ENCODE assay signal across 18 cellular contexts in the genomic region with DNA sequence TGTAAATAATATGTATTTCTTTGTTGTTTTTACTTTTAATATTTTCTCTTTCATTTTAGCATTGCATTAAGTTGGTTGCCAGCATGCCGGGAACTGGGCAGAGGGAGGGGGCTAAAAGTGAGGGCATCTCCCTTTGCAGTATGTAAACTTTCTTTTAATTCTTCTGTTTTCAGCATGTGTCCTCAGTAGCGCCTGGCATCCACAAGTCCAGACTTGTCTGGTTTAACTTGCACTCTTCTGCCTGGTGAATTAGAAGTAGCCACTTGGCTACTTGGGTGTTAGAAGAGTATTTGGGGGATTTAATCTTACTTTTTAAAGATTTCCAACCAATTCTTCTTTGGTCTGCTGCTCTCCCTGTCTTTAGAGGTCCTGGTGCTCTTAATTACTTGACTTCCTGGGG.
"Had no signal": no experiment of that assay in that cellular context is flagged by ENCODE, and none has a peak within 500 bp of the region (broad histone marks: within the 10 kb centered on the region; RNA-seq: fewer than 3 reads in every experiment).

No MANE protein-coding gene starts in this region.

- H3K36me3 Mint-ChIP-seq: activated naive CD4-positive, alpha-beta T cell treated with anti-CD3 and anti-CD28 coated beads, Interleukin-2, amount 10 ng/mL, durations not matched to agents 7 days and 5 days had no signal

- ATAC-seq: gastrocnemius medialis; heart right ventricle; stimulated activated naive CD8-positive, alpha-beta T cell treated with anti-CD3 and anti-CD28 coated beads, Interleukin-15, amount 100 ng/mL, for 72 hours; upper lobe of right lung had no signal

- DNase-seq: activated CD4-positive, alpha-beta T cell treated with anti-CD3 and anti-CD28 coated beads, Interleukin-2, amount 10 ng/mL, durations not matched to agents 7 days and 5 days; activated CD4-positive, CD25-positive, alpha-beta regulatory T cell; activated CD8-positive, alpha-beta memory T cell treated with anti-CD3 and anti-CD28 coated beads for 24 hours; activated naive CD4-positive, alpha-beta T cell treated with anti-CD3 and anti-CD28 coated beads, Interleukin-2, amount 10 ng/mL, durations not matched to agents 7 days and 5 days; caudate nucleus; effector CD4-positive, alpha-beta T cell; gastrocnemius medialis; heart right ventricle; kidney; left ventricle myocardium inferior; stimulated activated CD4-positive, alpha-beta T cell treated with anti-CD3 and anti-CD28 coated beads, Interleukin-4, amount 100 ng/mL, for 1 hour; stimulated activated CD8-positive, alpha-beta memory T cell treated with anti-CD3 and anti-CD28 coated beads, Interleukin-4, amount 100 ng/mL, for 48 hours; stimulated activated naive CD8-positive, alpha-beta T cell treated with anti-CD3 and anti-CD28 coated beads, Interleukin-15, amount 100 ng/mL, for 72 hours; testis; upper lobe of right lung had no signal

- H3K27ac Mint-ChIP-seq: activated CD4-positive, alpha-beta T cell treated with anti-CD3 and anti-CD28 coated beads, Interleukin-2, amount 10 ng/mL, durations not matched to agents 7 days and 5 days; activated naive CD4-positive, alpha-beta T cell treated with anti-CD3 and anti-CD28 coated beads, Interleukin-2, amount 10 ng/mL, durations not matched to agents 7 days and 5 days; activated T-helper 2 cell treated with anti-CD3 and anti-CD28 coated beads, Interferon-gamma antibody, Interleukin-2, Interleukin-4, amounts not matched to agents 10 μg/mL and 5 μg/mL and 100 μg/mL, durations not matched to agents 14 hours and 24 hours and 36 hours had no signal

- H3K4me1 Mint-ChIP-seq: activated naive CD4-positive, alpha-beta T cell treated with anti-CD3 and anti-CD28 coated beads, Interleukin-2, amount 10 ng/mL, durations not matched to agents 7 days and 5 days; stimulated activated naive CD8-positive, alpha-beta T cell treated with anti-CD3 and anti-CD28 coated beads, Interleukin-15, amount 100 ng/mL, for 72 hours had no signal

- H3K27me3 ChIP-seq: gastrocnemius medialis, heart right ventricle, testis, upper lobe of right lung had no signal

- H3K27ac ChIP-seq: coronary artery, gastrocnemius medialis, heart right ventricle, left ventricle myocardium inferior, testis, upper lobe of right lung had no signal

- H3K4me1 ChIP-seq: gastrocnemius medialis, testis, upper lobe of right lung had no signal

- H3K9me3 ChIP-seq: gastrocnemius medialis, testis, upper lobe of right lung had no signal

- FAIRE-seq: endothelial cell of umbilical vein, kidney had no signal

- H3K9me3 Mint-ChIP-seq: activated naive CD4-positive, alpha-beta T cell treated with anti-CD3 and anti-CD28 coated beads, Interleukin-2, amount 10 ng/mL, durations not matched to agents 7 days and 5 days had no signal

- H3K27me3 Mint-ChIP-seq: activated CD4-positive, alpha-beta T cell treated with anti-CD3 and anti-CD28 coated beads, Interleukin-2, amount 10 ng/mL, durations not matched to agents 7 days and 5 days; stimulated activated naive CD8-positive, alpha-beta T cell treated with anti-CD3 and anti-CD28 coated beads, Interleukin-15, amount 100 ng/mL, for 72 hours had no signal

- H3K4me3 ChIP-seq: coronary artery, gastrocnemius medialis, heart right ventricle, left ventricle myocardium inferior, testis, upper lobe of right lung had no signal

- H3K4me3 Mint-ChIP-seq: activated CD4-positive, alpha-beta T cell treated with anti-CD3 and anti-CD28 coated beads, Interleukin-2, amount 10 ng/mL, durations not matched to agents 7 days and 5 days; activated naive CD4-positive, alpha-beta T cell treated with anti-CD3 and anti-CD28 coated beads, Interleukin-2, amount 10 ng/mL, durations not matched to agents 7 days and 5 days; stimulated activated naive CD8-positive, alpha-beta T cell treated with anti-CD3 and anti-CD28 coated beads, Interleukin-15, amount 100 ng/mL, for 72 hours had no signal

- H3K36me3 ChIP-seq: gastrocnemius medialis, heart right ventricle, left ventricle myocardium inferior, upper lobe of right lung had no signal
